Comparison of ENCODE assay signal across 8 cellular contexts in genomic region chrX:103629295-103630170, GRCh38. TPM values are rescaled to one million over a fixed set of nuclear protein-coding genes. Genes with fewer than 3 reads are reported as not detected.
DNase-seq lines count a peak whose midpoint lies in the region; ATAC-seq, FAIRE-seq and TF ChIP-seq lines count a peak whose summit lies in the region.

No MANE protein-coding gene starts in this region.

- H3K4me3 ChIP-seq in PC-9: peak overlapping the region; percentile 91
- peak overlapping the region; percentile 78 for H3K4me3 ChIP-seq in left ventricle myocardium inferior
- H3K4me3 ChIP-seq in parathyroid adenoma (ENCODE audit: low read depth, low read length): peak overlapping the region; percentile 70

- H2AFZ ChIP-seq in PC-9: peak overlapping the region; percentile 97
- H2AFZ ChIP-seq in parathyroid adenoma: peak overlapping the region; percentile 93

- POLR2A ChIA-PET in PC-9 (lab: Charles Lee; ENCODE audit: unreplicated experiment): interaction anchor here (0.6 to 1.1 kb wide), 5 partner anchors 13 to 58 kb away, joined by 3 to 31 read pairs (median 9); no protein-coding TSS in a partner anchor

- peaks cover 8% of the 10 kb centered on the region; the same call in 1 of the 2 replicates for H3F3A ChIP-seq in PC-9 (ENCODE audit: insufficient read depth, low read depth)

- peak; percentile 55 for ATAC-seq in GM19023 (IDR thresholded peaks at IDR 0.05; ENCODE audit: unreplicated experiment)

- H3K9ac ChIP-seq in parathyroid adenoma: peak overlapping the region; percentile 17

- CTCF ChIA-PET in PC-9 (lab: Charles Lee): interaction anchor here (0.5 to 1.7 kb wide), 7 partner anchors 13 to 286 kb away, joined by 3 to 9 read pairs (median 4); no protein-coding TSS in a partner anchor

- H3K4me2 ChIP-seq in PC-9: peak overlapping the region; percentile 90
- peak overlapping the region; percentile 73 for H3K4me2 ChIP-seq in parathyroid adenoma (ENCODE audit: low read length)

- no peaks in the 10 kb centered on the region for H3K36me3 ChIP-seq in PC-9 (ENCODE audit: low read depth)
- no peaks in the 10 kb centered on the region for H3K36me3 ChIP-seq in left ventricle myocardium inferior
- no peaks in the 10 kb centered on the region for H3K36me3 ChIP-seq in parathyroid adenoma (ENCODE audit: control insufficient read depth, insufficient read depth, low read length)

- peaks cover 14% of the 10 kb centered on the region for H3K4me1 ChIP-seq in PC-9 (replicated peaks; ENCODE audit: insufficient read depth)
- peaks cover 33% of the 10 kb centered on the region for H3K4me1 ChIP-seq in left ventricle myocardium inferior
- H3K4me1 ChIP-seq in parathyroid adenoma: no peaks in the 10 kb centered on the region

- no peaks in the 10 kb centered on the region for H3K9me2 ChIP-seq in PC-9 (ENCODE audit: insufficient read depth)

- H3K9me3 ChIP-seq in PC-9 (ENCODE audit: insufficient read depth, low read depth) (no peaks in the 10 kb centered on the region), left ventricle myocardium inferior (replicated peaks) (no peaks in the 10 kb centered on the region), parathyroid adenoma (ENCODE audit: control insufficient read depth, low read length) (no peaks in the 10 kb centered on the region)

- TF ChIP-seq CTCF in AG09319 (IDR thresholded peaks at IDR 0.05; ENCODE audit: low read depth, low read length) (peak; percentile 74), PC-9 (conservative IDR thresholded peaks at IDR 0.05) (no peak; the same call in 1 of the 2 replicates), left ventricle myocardium inferior (IDR thresholded peaks at IDR 0.05; ENCODE audit: borderline replicate concordance) (peak; percentile 55), parathyroid adenoma (IDR thresholded peaks at IDR 0.05) (peak; percentile 50)

- TSS peak; percentile 93 for BruUV-seq in PC-9 (replicated peaks; lab: Mats Ljungman, UMichigan)

- FAIRE-seq in HTR-8/SVneo (lab: Jason Lieb, UNC): no peak

- H3K27ac ChIP-seq in PC-9 (peak overlapping the region; percentile 78), left ventricle myocardium inferior (replicated peaks) (peak overlapping the region; percentile 95), parathyroid adenoma (peak overlapping the region; percentile 96)

- no peaks in the 10 kb centered on the region for H3K27me3 ChIP-seq in PC-9 (ENCODE audit: insufficient read depth, low read depth)
- H3K27me3 ChIP-seq in left ventricle myocardium inferior (ENCODE audit: low read depth): no peaks in the 10 kb centered on the region
- H3K27me3 ChIP-seq in parathyroid adenoma (ENCODE audit: control insufficient read depth, insufficient read depth, low read length): no peaks in the 10 kb centered on the region

- no peaks in the 10 kb centered on the region for H4K20me1 ChIP-seq in PC-9 (ENCODE audit: insufficient read depth)

- DNase-seq in AG09319 (ENCODE audit: extremely low read depth, low read depth) (peak; percentile 35), HTR-8/SVneo (ENCODE audit: insufficient read length, low spot score) (peak; percentile 26), PC-9 (peak; percentile 56 to 59), amygdala (lab: John Stamatoyannopoulos, UW) (peak in 55 of 56 donors; percentile 5 to 77 (median 54)), left ventricle myocardium inferior (peak; percentile 62), NCI-H1048 (lab: John Stamatoyannopoulos, UW) (no peak)

- H3K79me2 ChIP-seq in PC-9 (ENCODE audit: low read depth) (peaks cover 18% of the 10 kb centered on the region), parathyroid adenoma (no peaks in the 10 kb centered on the region)

- intact Hi-C loops in PC-9 (cut with micrococcal nuclease; ENCODE audit: unreplicated experiment): loop anchor here (2.0 kb wide), 1 partner anchor 57 kb away; the partner anchor contains the start of gene MORF4L2
- intact Hi-C loops in left ventricle myocardium inferior (cut with micrococcal nuclease): no loop called here

RNA-seq across cellular contexts. Expression of gene TCEAL1, which starts 0.8 kb away (rescaled TPM):
- total RNA-seq in PC-9 (2021): 25.2 and 26.8 TPM in 2 replicates
- 22.9 TPM for total RNA-seq in left ventricle myocardium inferior

RNA-seq across cellular contexts. Expression of gene TCEAL3, which starts 21.8 kb away (rescaled TPM):
- total RNA-seq in PC-9 (2021): 11.7 and 12.8 TPM in 2 replicates
- 18.2 TPM for total RNA-seq in left ventricle myocardium inferior

RNA-seq across cellular contexts. Expression of gene TCEAL4, which starts 44.2 kb away (rescaled TPM):
- total RNA-seq in PC-9 (2021): 41.0 and 42.9 TPM in 2 replicates
- 60.4 TPM for total RNA-seq in left ventricle myocardium inferior

RNA-seq across cellular contexts. Expression of gene MORF4L2, which starts 57.0 kb away (rescaled TPM):
- total RNA-seq in PC-9 (2021): 385 and 417 TPM in 2 replicates
- 156 TPM for total RNA-seq in left ventricle myocardium inferior
